ENCODE assay signal across 8 cellular contexts in the genomic region with DNA sequence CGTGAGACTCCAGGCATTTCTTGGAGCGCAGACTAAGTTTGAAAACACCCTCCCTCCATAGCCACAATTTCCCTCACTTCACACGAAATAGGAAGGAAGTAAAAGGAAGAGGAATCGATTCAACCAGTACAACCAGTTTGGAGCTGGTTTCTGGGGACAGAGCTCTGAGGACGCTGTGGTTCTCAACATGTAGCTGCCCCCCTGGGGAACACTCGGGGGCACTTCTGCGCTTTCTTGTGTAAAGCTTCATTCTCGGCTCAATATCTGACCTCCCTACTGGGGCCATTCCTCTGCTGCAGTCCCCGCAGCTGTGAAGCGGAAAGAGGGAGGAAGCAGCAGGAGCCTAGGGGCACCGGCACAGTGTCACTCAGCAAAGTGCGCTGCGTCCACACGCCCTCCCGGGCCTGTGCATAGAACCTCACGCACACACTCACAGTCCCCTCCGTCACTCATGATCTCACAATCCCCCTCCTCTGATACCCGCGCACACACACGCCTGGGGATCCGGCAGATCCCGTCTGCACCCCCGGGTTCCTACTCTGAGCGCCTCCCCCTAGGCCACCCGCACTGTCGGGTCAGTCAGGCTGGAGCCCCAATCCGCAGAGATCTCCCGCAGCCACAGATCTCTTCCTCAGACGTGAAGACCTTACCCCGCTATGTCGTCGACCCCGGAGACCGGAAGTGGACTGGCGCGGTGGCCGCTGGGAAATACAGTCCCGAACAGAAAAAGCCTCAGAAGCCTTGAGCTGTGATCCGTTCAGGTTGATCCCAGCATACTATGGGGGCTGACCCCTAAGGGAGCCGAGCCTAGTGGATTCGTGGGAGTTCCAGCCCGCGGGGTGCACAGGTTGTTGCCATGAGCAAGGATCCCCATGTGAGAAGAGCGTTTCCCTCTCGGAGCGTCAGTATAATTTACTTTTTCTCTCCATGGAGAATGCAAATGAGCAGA. TPM values are rescaled to one million over a fixed set of nuclear protein-coding genes. Genes with fewer than 3 reads are reported as not detected.
DNase-seq lines count a peak whose midpoint lies in the region; ATAC-seq and TF ChIP-seq lines count a peak whose summit lies in the region.

Gene ZNF780A, minus strand, starts transcription at position 688 of the 949 bp plus-strand sequence. CDS start 6,190 bp downstream, outside the sequence.

- H3K9me3 Mint-ChIP-seq in osteocyte (ENCODE audit: unreplicated experiment) = peaks cover 17% of the 10 kb centered on the region

- H3K4me1 ChIP-seq in HCT116 (ENCODE audit: control insufficient read depth in 1 of 2, insufficient read depth in 2 of 2, low read length in 2 of 2) (peaks cover 8 to 19% of the 10 kb centered on the region in 2 experiments; a peak in 3 of 4 replicates), testis (peaks cover 7% of the 10 kb centered on the region)

- peak within 1 kb of the TSS; percentile 83 for H3K27ac ChIP-seq in HCT116 (ENCODE audit: low read depth, low read length)
- H3K27ac ChIP-seq in testis = peak within 1 kb of the TSS; percentile 86 to 89

- POLR2A ChIA-PET in HCT116 (lab: Charles Lee) = interaction anchor here (0.6 to 1.0 kb wide), 4 partner anchors 11 to 120 kb away, joined by 3 to 4 read pairs (median 3); no protein-coding TSS in a partner anchor

- peak within 1 kb of the TSS; percentile 97 for H2AFZ ChIP-seq in HCT116 (ENCODE audit: low read depth, low read length, poor library complexity, severe bottlenecking)

- TF ChIP-seq CTCF in HCT116 (IDR thresholded peaks at IDR 0.05 in 2 of 3, conservative IDR thresholded peaks at IDR 0.05 in 1 of 3; ENCODE audit: borderline replicate concordance in 1 of 3, insufficient read depth in 1 of 3, low read depth in 2 of 3, low read length in 2 of 3) (no peak), osteocyte (IDR thresholded peaks at IDR 0.05) (no peak), testis (IDR thresholded peaks at IDR 0.05) (no peak)

- H3K27me3 ChIP-seq in HCT116 (ENCODE audit: insufficient read depth, low read length) (no peaks in the 10 kb centered on the region), testis (no peaks in the 10 kb centered on the region)

- peak within 1 kb of the TSS; percentile 99 for H3K27ac Mint-ChIP-seq in osteocyte (ENCODE audit: unreplicated experiment)

- RAD21 ChIA-PET in HCT116 (lab: Charles Lee; ENCODE audit: low non-redundant PET in 1 of 2, low total read pairs in 2 of 2, uncharacterized antibody in 2 of 2, unreplicated experiment in 2 of 2) = interaction anchor here in 1 of 2 experiments (0.6 kb wide), 1 partner anchor 1128 kb away, joined by 3 read pairs; no protein-coding TSS in a partner anchor

- no peak for TF ChIP-seq RAD21 in HCT116 (IDR thresholded peaks at IDR 0.05; ENCODE audit: low read depth)

- peak within 1 kb of the TSS; percentile 65 to 83 for H3K4me3 ChIP-seq in HCT116 (replicated peaks in 1 of 2; ENCODE audit: low read depth in 1 of 2, low read length in 2 of 2)
- H3K4me3 ChIP-seq in testis = peak within 1 kb of the TSS; percentile 79 to 87

- H3K4me2 ChIP-seq in HCT116 (ENCODE audit: low read length) = peak within 1 kb of the TSS; percentile 85

- no peak for TF ChIP-seq POLR2A in HCT116 (IDR thresholded peaks at IDR 0.05; ENCODE audit: borderline replicate concordance, extremely low read depth, insufficient read depth, insufficient read length)
- TF ChIP-seq POLR2A in testis (IDR thresholded peaks at IDR 0.05) = no peak

- H3K36me3 ChIP-seq in HCT116 (ENCODE audit: control insufficient read depth in 1 of 2, insufficient read depth in 2 of 2, low read length in 2 of 2) (no peaks in the 10 kb centered on the region), testis (ENCODE audit: low read depth, missing control alignments) (no peaks in the 10 kb centered on the region)

- peaks cover 29% of the 10 kb centered on the region for H3K79me2 ChIP-seq in HCT116 (ENCODE audit: insufficient read depth, low read length)

- WGBS in testis, 2 donors = 0% methylated on average over 28 to 46 of the region's 46 CpGs

- H3K9ac ChIP-seq in HCT116 (ENCODE audit: low read length) = peak within 1 kb of the TSS; percentile 77

- intact Hi-C loops in HCT116 (cut with micrococcal nuclease) (no loop called here), Right ventricle myocardium inferior (cut with DNase I) (no loop called here), testis (cut with DNase I; ENCODE audit: low total_unique reads) (no loop called here)

- H4K20me1 ChIP-seq in HCT116 (ENCODE audit: insufficient read depth) = no peaks in the 10 kb centered on the region

- BruUV-seq in HCT116 (replicated peaks; lab: Mats Ljungman, UMichigan) = TSS peak; percentile 70

- peaks cover 13% of the 10 kb centered on the region for H3K36me3 Mint-ChIP-seq in osteocyte (ENCODE audit: unreplicated experiment)

- DNase-seq in EL (peak; percentile 76), HCT116 (ENCODE audit: low read depth, low spot score) (peak; percentile 48), NCI-H1105 (lab: John Stamatoyannopoulos, UW) (peak; percentile 72), SW480 (ENCODE audit: low spot score) (peak; percentile 86), Right ventricle myocardium inferior (ENCODE audit: missing footprints) (peak; percentile 92), osteocyte (ENCODE audit: extremely low spot score, unreplicated experiment) (peak; percentile 87), testis (peak; percentile 89)
- peak; percentile 52 for DNase-seq in activated naive CD8-positive, alpha-beta T cell treated with anti-CD3 and anti-CD28 coated beads, Interleukin-2, amount 50 U/mL, for 16 hours (ENCODE audit: low read depth, low spot score)

- H3K9me3 ChIP-seq in HCT116 (ENCODE audit: control insufficient read depth in 1 of 2, insufficient read depth in 1 of 2, low read depth in 1 of 2, low read length in 2 of 2) = no peaks in the 10 kb centered on the region
- H3K9me3 ChIP-seq in testis = no peaks in the 10 kb centered on the region

- peaks cover 15% of the 10 kb centered on the region for H3K27me3 Mint-ChIP-seq in osteocyte (ENCODE audit: unreplicated experiment)

- no peaks in the 10 kb centered on the region for H3K9me2 ChIP-seq in HCT116 (ENCODE audit: insufficient read depth)

- ATAC-seq in HCT116 (peak; percentile 91), Right ventricle myocardium inferior (peak; percentile 96)

- peak within 1 kb of the TSS; percentile 100 for H3K4me3 Mint-ChIP-seq in osteocyte (ENCODE audit: unreplicated experiment)

- peaks cover 26% of the 10 kb centered on the region for H3K4me1 Mint-ChIP-seq in osteocyte (ENCODE audit: unreplicated experiment)

- CTCF ChIA-PET in HCT116 (lab: Charles Lee) = no interaction called here

TF ChIP-seq in HCT116, 20 proteins besides CTCF, POLR2A, EP300 and RAD21 (continues in another document):
- TF ChIP-seq, protein P1, sequence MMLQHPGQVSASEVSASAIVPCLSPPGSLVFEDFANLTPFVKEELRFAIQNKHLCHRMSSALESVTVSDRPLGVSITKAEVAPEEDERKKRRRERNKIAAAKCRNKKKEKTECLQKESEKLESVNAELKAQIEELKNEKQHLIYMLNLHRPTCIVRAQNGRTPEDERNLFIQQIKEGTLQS (IDR thresholded peaks at IDR 0.05) = no peak
- TF ChIP-seq MAX (IDR thresholded peaks at IDR 0.05) = no peak
- peak; percentile 13; the same call in 1 of the 2 replicates for TF ChIP-seq ZFX (IDR thresholded peaks at IDR 0.05)
- TF ChIP-seq FOSL1 (IDR thresholded peaks at IDR 0.05; ENCODE audit: low read depth) = no peak
- no peak for TF ChIP-seq TCF7L2 (IDR thresholded peaks at IDR 0.05; ENCODE audit: borderline replicate concordance, extremely low read depth, insufficient read depth, insufficient read length)
- TF ChIP-seq YY1 (IDR thresholded peaks at IDR 0.05; ENCODE audit: extremely low read depth, insufficient replicate concordance, low read depth, low read length) = no peak
- peak; percentile 88 for TF ChIP-seq POLR2AphosphoS5 (IDR thresholded peaks at IDR 0.05; ENCODE audit: low read depth, low read length)
- TF ChIP-seq, protein P2, sequence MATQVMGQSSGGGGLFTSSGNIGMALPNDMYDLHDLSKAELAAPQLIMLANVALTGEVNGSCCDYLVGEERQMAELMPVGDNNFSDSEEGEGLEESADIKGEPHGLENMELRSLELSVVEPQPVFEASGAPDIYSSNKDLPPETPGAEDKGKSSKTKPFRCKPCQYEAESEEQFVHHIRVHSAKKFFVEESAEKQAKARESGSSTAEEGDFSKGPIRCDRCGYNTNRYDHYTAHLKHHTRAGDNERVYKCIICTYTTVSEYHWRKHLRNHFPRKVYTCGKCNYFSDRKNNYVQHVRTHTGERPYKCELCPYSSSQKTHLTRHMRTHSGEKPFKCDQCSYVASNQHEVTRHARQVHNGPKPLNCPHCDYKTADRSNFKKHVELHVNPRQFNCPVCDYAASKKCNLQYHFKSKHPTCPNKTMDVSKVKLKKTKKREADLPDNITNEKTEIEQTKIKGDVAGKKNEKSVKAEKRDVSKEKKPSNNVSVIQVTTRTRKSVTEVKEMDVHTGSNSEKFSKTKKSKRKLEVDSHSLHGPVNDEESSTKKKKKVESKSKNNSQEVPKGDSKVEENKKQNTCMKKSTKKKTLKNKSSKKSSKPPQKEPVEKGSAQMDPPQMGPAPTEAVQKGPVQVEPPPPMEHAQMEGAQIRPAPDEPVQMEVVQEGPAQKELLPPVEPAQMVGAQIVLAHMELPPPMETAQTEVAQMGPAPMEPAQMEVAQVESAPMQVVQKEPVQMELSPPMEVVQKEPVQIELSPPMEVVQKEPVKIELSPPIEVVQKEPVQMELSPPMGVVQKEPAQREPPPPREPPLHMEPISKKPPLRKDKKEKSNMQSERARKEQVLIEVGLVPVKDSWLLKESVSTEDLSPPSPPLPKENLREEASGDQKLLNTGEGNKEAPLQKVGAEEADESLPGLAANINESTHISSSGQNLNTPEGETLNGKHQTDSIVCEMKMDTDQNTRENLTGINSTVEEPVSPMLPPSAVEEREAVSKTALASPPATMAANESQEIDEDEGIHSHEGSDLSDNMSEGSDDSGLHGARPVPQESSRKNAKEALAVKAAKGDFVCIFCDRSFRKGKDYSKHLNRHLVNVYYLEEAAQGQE (IDR thresholded peaks at IDR 0.05; ENCODE audit: low read depth) = no peak
- no peak for TF ChIP-seq SP1 (IDR thresholded peaks at IDR 0.05; ENCODE audit: low read depth)
- TF ChIP-seq SRF (IDR thresholded peaks at IDR 0.05; ENCODE audit: low read depth) = no peak

RNA-seq across cellular contexts. Expression of gene ZNF780A, which starts in this region (rescaled TPM):
- total RNA-seq in HCT116 (2021; ENCODE audit: unreplicated experiment) (18.9 TPM), Right ventricle myocardium inferior (8.1 TPM), osteocyte (13.0 and 14.4 TPM in 2 replicates), testis (10 to 100 TPM; 16.1 to 17.2 TPM)
- 10.6 and 11.0 TPM in 2 replicates for polyA plus RNA-seq in HCT116 (2012)
- 9.5 TPM for polyA plus RNA-seq in testis (ENCODE audit: insufficient read depth, low read depth, low replicate concordance)

Comparison
In these comparisons a context has a peak if more than half of its experiments do, and no peak if none do; other contexts are left out.
1. Peak in every context shown above with its lines: DNase-seq, ATAC-seq, H3K4me3 ChIP-seq and H3K27ac ChIP-seq.